Comparison of ENCODE assay signal across 8 cellular contexts in the genomic region with DNA sequence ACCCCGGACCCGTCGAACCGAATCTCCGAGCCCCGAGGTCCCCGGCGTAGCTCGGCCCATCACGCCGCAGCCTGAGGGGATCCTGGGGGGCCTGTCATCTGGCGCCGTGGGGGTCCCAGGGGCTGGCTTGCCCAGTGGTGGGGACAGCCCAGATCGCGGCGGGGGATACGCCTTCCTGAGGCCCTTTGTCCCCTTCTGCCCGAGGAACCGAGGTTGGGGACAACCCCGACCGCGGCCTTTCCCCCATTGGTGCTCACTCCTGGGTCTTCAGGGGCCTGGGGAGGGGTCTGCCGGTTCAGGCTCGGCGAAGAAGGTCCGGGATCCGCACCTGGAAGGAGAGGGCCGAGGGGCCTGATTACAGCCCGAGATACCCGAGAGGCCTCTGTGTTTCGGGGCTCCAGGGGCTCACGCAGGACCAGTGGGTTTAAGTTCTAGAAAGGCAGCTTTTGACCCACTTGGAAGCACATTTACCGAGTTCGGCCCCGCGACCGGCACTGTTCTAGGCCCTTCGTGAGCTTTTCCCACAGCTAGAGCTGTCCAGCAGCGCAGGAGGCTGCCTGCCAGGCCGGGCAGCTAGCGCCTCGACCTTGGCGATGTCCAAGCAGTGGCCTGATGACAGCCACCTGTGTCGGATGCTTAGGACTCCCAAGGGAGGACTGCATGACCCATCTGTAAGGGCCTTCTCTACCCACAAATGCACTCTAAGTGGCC. TPM values are rescaled to one million over a fixed set of nuclear protein-coding genes. Genes with fewer than 3 reads are reported as not detected.
A peak's percentile ranks its signal among the peaks of the same experiment; 100 is the strongest.
DNase-seq lines count a peak whose midpoint lies in the region; ATAC-seq and TF ChIP-seq lines count a peak whose summit lies in the region.

No MANE protein-coding gene starts in this region.

- H3K27me3 Mint-ChIP-seq in natural killer cell (ENCODE audit: low read depth in 2 of 2): no peaks in the 10 kb centered on the region

- no peak for TF ChIP-seq POLR2A in erythroblast (IDR thresholded peaks at IDR 0.05; ENCODE audit: low read length)

- no peak overlapping the region for H3K27ac Mint-ChIP-seq in natural killer cell

- H3K4me1 Mint-ChIP-seq in natural killer cell: peaks cover 45% of the 10 kb centered on the region in 2 donors

- no peak for TF ChIP-seq CTCF in natural killer cell (IDR thresholded peaks at IDR 0.05)

- H3K4me3 Mint-ChIP-seq in natural killer cell: no peak overlapping the region

- intact Hi-C loops in natural killer cell (cut with micrococcal nuclease): loop anchor here (1.0 to 2.0 kb wide), 3 partner anchors 42 to 246 kb away; a partner anchor contains a TSS

- ATAC-seq in GM21717 (IDR thresholded peaks at IDR 0.05; ENCODE audit: unreplicated experiment) (peak; percentile 7), natural killer cell (no peak)

- H3K36me3 Mint-ChIP-seq in natural killer cell: peaks cover 5% of the 10 kb centered on the region

- H3K9me3 Mint-ChIP-seq in natural killer cell: no peaks in the 10 kb centered on the region

- DNase-seq in Daoy (ENCODE audit: low read depth): peak; percentile 15
- DNase-seq in RPMI8226: peak; percentile 45
- DNase-seq in erythroblast (lab: John Stamatoyannopoulos, UW): peak; percentile 58
- peak; percentile 27 for DNase-seq in natural killer cell
- DNase-seq in AML-193 (lab: John Stamatoyannopoulos, UW): no peak
- no peak for DNase-seq in NOMO-1 treated with DMSO at 0.1 percent for 48 hours (lab: John Stamatoyannopoulos, UW; ENCODE audit: unreplicated experiment)
- DNase-seq in central memory CD4-positive, alpha-beta T cell: no peak

RNA-seq across cellular contexts. Expression of a gene that starts 0.5 kb away (rescaled TPM):
- total RNA-seq in Daoy (2014; rRNA removed; shearing (Covaris generic)): 27.1 and 31.7 TPM in 2 replicates
- total RNA-seq in natural killer cell: 100 to 1,000 TPM; 187 to 236 (median 191) TPM

Comparison
In these comparisons a context has a peak if more than half of its experiments do, and no peak if none do; other contexts are left out.
1. DNase-seq: peak in Daoy (single experiment), RPMI8226 (single experiment), erythroblast (2 of 2) and natural killer cell (single experiment); none in AML-193 (0 of 2), NOMO-1 treated with DMSO at 0.1 percent for 48 hours (single experiment) and central memory CD4-positive, alpha-beta T cell (single experiment).